Comparison of ENCODE assay signal across 33 cellular contexts in the genomic region with DNA sequence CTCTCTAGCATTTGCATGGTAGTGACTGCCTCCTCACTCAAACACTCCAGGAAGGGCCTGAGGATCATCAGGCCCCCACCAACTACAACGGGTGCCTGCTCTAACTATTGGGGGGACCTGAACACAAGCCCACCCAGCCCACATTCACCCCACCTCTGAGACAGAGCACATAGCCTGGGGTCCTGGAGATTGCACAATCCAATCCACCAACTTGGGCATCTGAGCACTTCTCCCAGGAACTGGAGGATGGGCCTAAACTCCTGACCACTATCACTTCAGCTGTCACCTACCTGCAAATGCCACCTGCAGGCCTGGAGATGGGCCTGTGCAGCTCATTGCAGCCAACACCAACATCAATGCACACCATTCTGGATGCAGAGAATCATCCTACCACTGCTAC.
"Had no signal": no experiment of that assay in that cellular context is flagged by ENCODE, and none has a peak within 500 bp of the region (broad histone marks: within the 10 kb centered on the region; RNA-seq: fewer than 3 reads in every experiment).

No MANE protein-coding gene starts in this region.

- H3K27me3 Mint-ChIP-seq: activated B cell treated with CpG ODN at 0.5 μM for 24 hours; activated CD8-positive, alpha-beta memory T cell treated with anti-CD3 and anti-CD28 coated beads, Interleukin-2, amount 10 ng/mL, durations not matched to agents 7 days and 5 days; activated naive CD8-positive, alpha-beta T cell treated with anti-CD3 and anti-CD28 coated beads for 36 hours had no signal

- H3K27ac Mint-ChIP-seq: activated B cell treated with CpG ODN at 0.5 μM for 24 hours; activated CD4-positive, alpha-beta memory T cell treated with anti-CD3 and anti-CD28 coated beads for 36 hours; activated CD8-positive, alpha-beta memory T cell treated with anti-CD3 and anti-CD28 coated beads, Interleukin-2, amount 10 ng/mL, durations not matched to agents 7 days and 5 days; activated naive CD8-positive, alpha-beta T cell treated with anti-CD3 and anti-CD28 coated beads for 36 hours had no signal

- H3K36me3 ChIP-seq: ascending aorta, cardiac muscle cell, MG63, Peyer's patch had no signal

- H3K4me3 ChIP-seq: ascending aorta, cardiac muscle cell, MG63, Peyer's patch had no signal

- H3K4me1 ChIP-seq: ascending aorta, Peyer's patch had no signal

- H3K4me1 Mint-ChIP-seq: activated B cell treated with CpG ODN at 0.5 μM for 24 hours; activated CD8-positive, alpha-beta memory T cell treated with anti-CD3 and anti-CD28 coated beads, Interleukin-2, amount 10 ng/mL, durations not matched to agents 7 days and 5 days; activated naive CD8-positive, alpha-beta T cell treated with anti-CD3 and anti-CD28 coated beads for 36 hours; central memory CD8-positive, alpha-beta T cell had no signal

- DNase-seq: activated B cell treated with CpG ODN at 0.5 μM for 24 hours; activated CD4-positive, alpha-beta memory T cell treated with anti-CD3 and anti-CD28 coated beads for 36 hours; activated CD4-positive, alpha-beta T cell treated with anti-CD3 and anti-CD28 coated beads for 4 hours; activated CD4-positive, alpha-beta T cell treated with anti-CD3 and anti-CD28 coated beads, Interleukin-2, amount 50 U/mL, for 1 hour; activated CD4-positive, CD25-positive, alpha-beta regulatory T cell treated with anti-CD3 and anti-CD28 coated beads, Interleukin-2, amount 50 U/mL, for 72 hours; activated CD8-positive, alpha-beta memory T cell treated with anti-CD3 and anti-CD28 coated beads, Interleukin-2, amount 10 ng/mL, durations not matched to agents 7 days and 5 days; activated CD8-positive, alpha-beta memory T cell treated with anti-CD3 and anti-CD28 coated beads, Interleukin-2, amount 50 U/mL, for 48 hours; activated effector memory CD4-positive, alpha-beta T cell treated with Interleukin-2 at 50 U/mL for 16 hours; activated naive CD4-positive, alpha-beta T cell treated with anti-CD3 and anti-CD28 coated beads, Interleukin-2, amount 50 U/mL, for 16 hours; activated naive CD8-positive, alpha-beta T cell treated with anti-CD3 and anti-CD28 coated beads for 36 hours; activated T-cell treated with anti-CD3 and anti-CD28 coated beads, Interleukin-2, amount 50 U/mL, for 48 hours; amygdala; Karpas-422; NCI-H1048; NCI-H1105 treated with DMSO at 0.1 percent for 48 hours; NCI-H1436; NCI-H1694; NCI-H2029; NCI-H345; NCI-H524 treated with DMSO at 0.1 percent for 48 hours; PC-3; Peyer's patch; RPMI8226; SHP77 treated with DMSO at 0.1 percent for 48 hours; SW 1271; T-helper 1 cell; T-helper 2 cell; T-helper 9 cell had no signal

- H3K4me3 Mint-ChIP-seq: activated B cell treated with CpG ODN at 0.5 μM for 24 hours; activated CD4-positive, alpha-beta memory T cell treated with anti-CD3 and anti-CD28 coated beads for 36 hours; activated CD8-positive, alpha-beta memory T cell treated with anti-CD3 and anti-CD28 coated beads, Interleukin-2, amount 10 ng/mL, durations not matched to agents 7 days and 5 days; activated naive CD8-positive, alpha-beta T cell treated with anti-CD3 and anti-CD28 coated beads for 36 hours; central memory CD8-positive, alpha-beta T cell had no signal

- H3K27ac ChIP-seq: ascending aorta, cardiac muscle cell, Peyer's patch, VCaP had no signal

- H3K27me3 ChIP-seq: ascending aorta, cardiac muscle cell, MG63, Peyer's patch had no signal

- ATAC-seq: activated CD8-positive, alpha-beta memory T cell treated with anti-CD3 and anti-CD28 coated beads, Interleukin-2, amount 10 ng/mL, durations not matched to agents 7 days and 5 days; PC-3 had no signal
